In genomic region chr15:98850991-98851776, GRCh38 we compare ENCODE assay signal across 8 cellular contexts.
DNase-seq lines count a peak whose midpoint lies in the region; ATAC-seq lines count a peak whose summit lies in the region.

No MANE protein-coding gene starts in this region.

- DNase-seq in DMS79 treated with DMSO at 0.1 percent for 48 hours (lab: John Stamatoyannopoulos, UW) (peak; percentile 67), DMS79 (lab: John Stamatoyannopoulos, UW) (no peak), NCI-H2196 (lab: John Stamatoyannopoulos, UW; ENCODE audit: unreplicated experiment) (peak; percentile 52), left lobe of liver (ENCODE audit: low spot score) (peak; percentile 56)
- DNase-seq in activated CD4-positive, CD25-positive, alpha-beta regulatory T cell treated with anti-CD3 and anti-CD28 coated beads, Interleukin-2, amount 50 U/mL, for 72 hours, result peak; percentile 57
- peak; percentile 67 to 70 for DNase-seq in stimulated activated CD4-positive, alpha-beta T cell treated with anti-CD3 and anti-CD28 coated beads, Interleukin-2, amount 100 ng/mL, for 24 hours

- peak; percentile 38 for ATAC-seq in HG03066 (IDR thresholded peaks at IDR 0.05; ENCODE audit: low read depth, unreplicated experiment)
- peak; percentile 82 for ATAC-seq in left lobe of liver

- peak overlapping the region; percentile 86 for H3K27ac ChIP-seq in cingulate gyrus (ENCODE audit: low read depth, low read length)
